Comparison of ENCODE assay signal across 8 cellular contexts in genomic region chr3:71784914-71785593, GRCh38. TPM values are rescaled to one million over a fixed set of nuclear protein-coding genes. Genes with fewer than 3 reads are reported as not detected.
DNase-seq lines count a peak whose midpoint lies in the region; ATAC-seq, FAIRE-seq and TF ChIP-seq lines count a peak whose summit lies in the region.

TSS of gene PROK2 (minus strand) at chr3:71785148. CDS start at chr3:71785052, 96 bp downstream.

- H2BK120ac ChIP-seq in IMR-90 (ENCODE audit: low read depth, low read length) = no peak within 1 kb of the TSS

- TF ChIP-seq POLR2A in IMR-90 (IDR thresholded peaks at IDR 0.05; ENCODE audit: low read depth, low read length) = no peak

- no peak within 1 kb of the TSS for H3K27ac ChIP-seq in A673 (ENCODE audit: low read depth, low read length, poor library complexity, severe bottlenecking)
- no peak within 1 kb of the TSS for H3K27ac ChIP-seq in IMR-90 (ENCODE audit: insufficient read depth, low read length)

- no peaks in the 10 kb centered on the region for H3K9me1 ChIP-seq in IMR-90 (ENCODE audit: insufficient read depth, low read length)

- H2BK5ac ChIP-seq in IMR-90 (ENCODE audit: low read depth, low read length, poor library complexity, severe bottlenecking) = no peak within 1 kb of the TSS

- CTCF ChIA-PET in A673 (lab: Charles Lee) = no interaction called here
- CTCF ChIA-PET in IMR-90 (lab: Yijun Ruan, JAX) = no interaction called here

- H3K9me3 ChIP-seq in A673 (ENCODE audit: low read depth, low read length, poor library complexity, severe bottlenecking) = no peaks in the 10 kb centered on the region
- H3K9me3 ChIP-seq in IMR-90 (ENCODE audit: control insufficient read depth, insufficient read depth, low read length) = no peaks in the 10 kb centered on the region

- H3K18ac ChIP-seq in IMR-90 (ENCODE audit: low read depth, low read length) = no peak within 1 kb of the TSS

- H2AK5ac ChIP-seq in IMR-90 (ENCODE audit: low read depth, low read length) = no peak within 1 kb of the TSS

- H3K4me1 ChIP-seq in A673 (ENCODE audit: insufficient read depth, low read length, poor library complexity, severe bottlenecking) (peaks cover 4% of the 10 kb centered on the region), IMR-90 (ENCODE audit: control insufficient read depth, insufficient read depth, low read length) (no peaks in the 10 kb centered on the region)

- no peak within 1 kb of the TSS for H3K14ac ChIP-seq in IMR-90 (replicated peaks; ENCODE audit: low read depth, low read length)

- H2BK20ac ChIP-seq in IMR-90 (ENCODE audit: low read depth, low read length) = no peak within 1 kb of the TSS

- H3K4me3 ChIP-seq in A673 (ENCODE audit: low read depth, low read length, poor library complexity, severe bottlenecking) (peak within 1 kb of the TSS; percentile 48), IMR-90 (ENCODE audit: insufficient read depth, low read depth, low read length) (no peak within 1 kb of the TSS; the same call in 1 of the 2 replicates)

- no peak within 1 kb of the TSS for H3K23ac ChIP-seq in IMR-90 (ENCODE audit: low read depth, low read length)

- TF ChIP-seq CTCF in A673 (conservative IDR thresholded peaks at IDR 0.05; ENCODE audit: low read depth, low read length) (no peak), IMR-90 (conservative IDR thresholded peaks at IDR 0.05; ENCODE audit: low read depth, low read length) (no peak)

- H3K56ac ChIP-seq in IMR-90 (ENCODE audit: extremely low read depth, insufficient read depth, low read length) = no peak within 1 kb of the TSS

- H3K36me3 Mint-ChIP-seq in activated T-helper 2 cell treated with anti-CD3 and anti-CD28 coated beads, Interferon-gamma antibody, Interleukin-2, Interleukin-4, amounts not matched to agents 10 μg/mL and 5 μg/mL and 100 μg/mL, durations not matched to agents 14 hours and 24 hours and 36 hours (ENCODE audit: low read depth) = no peaks in the 10 kb centered on the region

- no peak within 1 kb of the TSS; the same call in 1 of the 2 replicates for H3K4me2 ChIP-seq in IMR-90 (ENCODE audit: low read depth, low read length)

- no peak within 1 kb of the TSS for H4K91ac ChIP-seq in IMR-90 (ENCODE audit: insufficient read depth, low read depth, low read length)

- peaks cover 30% of the 10 kb centered on the region for H3K27me3 ChIP-seq in A673 (replicated peaks; ENCODE audit: insufficient read depth, low read depth, low read length, poor library complexity)
- peaks cover 52% of the 10 kb centered on the region for H3K27me3 ChIP-seq in IMR-90 (ENCODE audit: control insufficient read depth, insufficient read depth, low read length)

- H2BK15ac ChIP-seq in IMR-90 (ENCODE audit: low read depth, low read length) = no peak within 1 kb of the TSS

- H2AFZ ChIP-seq in IMR-90 (replicated peaks; ENCODE audit: low read length, poor library complexity) = peak within 1 kb of the TSS; percentile 11

- dilution Hi-C loops in IMR-90 (cut with HindIII; ENCODE audit: low sequenced_read_pairs, unreplicated experiment) = no loop called here

- TF ChIP-seq RAD21 in IMR-90 (IDR thresholded peaks at IDR 0.05; ENCODE audit: low read length) = no peak

- H3K79me1 ChIP-seq in IMR-90 (ENCODE audit: low read depth in 1 of 2, low read length in 2 of 2) = no peaks in the 10 kb centered on the region

- peak within 1 kb of the TSS; percentile 75 for H3K4me3 Mint-ChIP-seq in activated T-helper 2 cell treated with anti-CD3 and anti-CD28 coated beads, Interferon-gamma antibody, Interleukin-2, Interleukin-4, amounts not matched to agents 10 μg/mL and 5 μg/mL and 100 μg/mL, durations not matched to agents 14 hours and 24 hours and 36 hours (ENCODE audit: low read depth)

- peaks cover 60% of the 10 kb centered on the region for H3K27me3 Mint-ChIP-seq in activated T-helper 2 cell treated with anti-CD3 and anti-CD28 coated beads, Interferon-gamma antibody, Interleukin-2, Interleukin-4, amounts not matched to agents 10 μg/mL and 5 μg/mL and 100 μg/mL, durations not matched to agents 14 hours and 24 hours and 36 hours (ENCODE audit: low read depth)

- DNase-seq in A673 (ENCODE audit: low spot score) (peak; percentile 32), IMR-90 (no peak), iPS-NIHi11 (ENCODE audit: low spot score) (peak; percentile 57), ureter (ENCODE audit: low spot score) (no peak), GM19239 (ENCODE audit: insufficient read length, low spot score) (no peak), medulla oblongata (ENCODE audit: extremely low spot score) (no peak)
- DNase-seq in activated T-helper 2 cell treated with anti-CD3 and anti-CD28 coated beads, Interferon-gamma antibody, Interleukin-2, Interleukin-4, amounts not matched to agents 10 μg/mL and 5 μg/mL and 100 μg/mL, durations not matched to agents 14 hours and 24 hours and 36 hours (ENCODE audit: low spot score) = no peak
- DNase-seq in stimulated activated CD4-positive, alpha-beta T cell treated with anti-CD3 and anti-CD28 coated beads, TNF-alpha, amount 100 ng/mL, for 4 hours (ENCODE audit: low read depth in 3 of 3) = peak in 2 of 3 experiments; percentile 27 to 28

- H3K36me3 ChIP-seq in A673 (ENCODE audit: insufficient read depth, low read length, poor library complexity, severe bottlenecking) = no peaks in the 10 kb centered on the region
- no peaks in the 10 kb centered on the region for H3K36me3 ChIP-seq in IMR-90 (ENCODE audit: control insufficient read depth, insufficient read depth, low read length)

- intact Hi-C loops in A673 (cut with micrococcal nuclease; ENCODE audit: unreplicated experiment) = no loop called here
- intact Hi-C loops in IMR-90 (cut with micrococcal nuclease) = no loop called here
- intact Hi-C loops in activated T-helper 2 cell treated with anti-CD3 and anti-CD28 coated beads, Interferon-gamma antibody, Interleukin-2, Interleukin-4, amounts not matched to agents 10 μg/mL and 5 μg/mL and 100 μg/mL, durations not matched to agents 14 hours and 24 hours and 36 hours (cut with micrococcal nuclease) = no loop called here

- peak within 1 kb of the TSS; percentile 53 for H3K27ac Mint-ChIP-seq in activated T-helper 2 cell treated with anti-CD3 and anti-CD28 coated beads, Interferon-gamma antibody, Interleukin-2, Interleukin-4, amounts not matched to agents 10 μg/mL and 5 μg/mL and 100 μg/mL, durations not matched to agents 14 hours and 24 hours and 36 hours

- H3K4ac ChIP-seq in IMR-90 (ENCODE audit: low read depth, low read length) = no peak within 1 kb of the TSS

- ATAC-seq in IMR-90 (ENCODE audit: low read depth) = peak; percentile 66

- 1% methylated on average over 41 of the region's 94 CpGs; no CpG with 5 or more reads in 1 of the 2 experiments for WGBS in IMR-90 (ENCODE audit: extremely low coverage in 2 of 2, insufficient read length in 1 of 2), 2 experiments

- H3K9ac ChIP-seq in IMR-90 (ENCODE audit: low read depth, low read length) = no peak within 1 kb of the TSS

- H3K9me3 Mint-ChIP-seq in activated T-helper 2 cell treated with anti-CD3 and anti-CD28 coated beads, Interferon-gamma antibody, Interleukin-2, Interleukin-4, amounts not matched to agents 10 μg/mL and 5 μg/mL and 100 μg/mL, durations not matched to agents 14 hours and 24 hours and 36 hours = no peaks in the 10 kb centered on the region

- no peak within 1 kb of the TSS for H2AK9ac ChIP-seq in IMR-90 (replicated peaks; ENCODE audit: low read depth, low read length, poor library complexity)

- no peak for FAIRE-seq in GM19239 (lab: Jason Lieb, UNC)

- H4K5ac ChIP-seq in IMR-90 (ENCODE audit: low read depth, low read length) = no peak within 1 kb of the TSS

- BruUV-seq in A673 (replicated peaks; lab: Mats Ljungman, UMichigan) = no TSS peak
- BruUV-seq in IMR-90 (replicated peaks; lab: Mats Ljungman, UMichigan) = no TSS peak

- peaks cover 22% of the 10 kb centered on the region for H3K4me1 Mint-ChIP-seq in activated T-helper 2 cell treated with anti-CD3 and anti-CD28 coated beads, Interferon-gamma antibody, Interleukin-2, Interleukin-4, amounts not matched to agents 10 μg/mL and 5 μg/mL and 100 μg/mL, durations not matched to agents 14 hours and 24 hours and 36 hours (ENCODE audit: low read depth)

- in situ Hi-C loops in IMR-90 (cut with MboI; ENCODE audit: low sequenced_read_pairs) = no loop called here

- no peak within 1 kb of the TSS for H4K8ac ChIP-seq in IMR-90 (ENCODE audit: low read depth in 2 of 2, low read length in 2 of 2)

- POLR2A ChIA-PET in A673 (lab: Charles Lee; ENCODE audit: low non-redundant PET) = no interaction called here
- POLR2A ChIA-PET in IMR-90 (lab: Charles Lee; ENCODE audit: unreplicated experiment) = no interaction called here

- no peaks in the 10 kb centered on the region for H4K20me1 ChIP-seq in IMR-90 (ENCODE audit: insufficient read depth, low read length)

TF ChIP-seq in IMR-90, 13 proteins besides CTCF, POLR2A, EP300 and RAD21:
- TF ChIP-seq BHLHE40 (IDR thresholded peaks at IDR 0.05; ENCODE audit: low read depth, low read length) (0 out of 2 replicates have a peak, but pooled peaks have one; percentile 5), NFE2L2 (IDR thresholded peaks at IDR 0.05; ENCODE audit: low read depth, low read length) (no peak)

RNA-seq across cellular contexts. Expression of gene PROK2, which starts in this region (rescaled TPM):
- total RNA-seq in A673 (2021) (1.2 and 1.6 TPM in 2 replicates), IMR-90 (2012; rRNA removed) (not detected in 2 replicates), ureter (not detected)
- polyA plus RNA-seq in IMR-90 (2012; rRNA removed) = not detected in 2 replicates
- not detected in 2 replicates for polyA plus RNA-seq in IMR-90 (2012; cell fraction: cytosol; rRNA removed)
- polyA plus RNA-seq in IMR-90 (2012; cell fraction: nucleus; rRNA removed; ENCODE audit: low replicate concordance) = not detected in 2 replicates
- 0.25 TPM in 1 of 2 replicates, not detected in the other for total RNA-seq in activated T-helper 2 cell treated with anti-CD3 and anti-CD28 coated beads, Interferon-gamma antibody, Interleukin-2, Interleukin-4, amounts not matched to agents 10 μg/mL and 5 μg/mL and 100 μg/mL, durations not matched to agents 14 hours and 24 hours and 36 hours

Comparison
In these comparisons a context has a peak if more than half of its experiments do, and no peak if none do; other contexts are left out.
1. Peak in ATAC-seq in IMR-90; RNA of the gene not detected or under 1 TPM.
2. DNase-seq: peak in A673 (single experiment), iPS-NIHi11 (single experiment) and stimulated activated CD4-positive, alpha-beta T cell treated with anti-CD3 and anti-CD28 coated beads, TNF-alpha, amount 100 ng/mL, for 4 hours (2 of 3); none in IMR-90 (single experiment), activated T-helper 2 cell treated with anti-CD3 and anti-CD28 coated beads, Interferon-gamma antibody, Interleukin-2, Interleukin-4, amounts not matched to agents 10 μg/mL and 5 μg/mL and 100 μg/mL, durations not matched to agents 14 hours and 24 hours and 36 hours (single experiment), ureter (single experiment), GM19239 (single experiment) and medulla oblongata (single experiment).